8 cellular contexts compared by ENCODE assay signal in genomic region chr1:199243423-199244061, GRCh38.
A peak's percentile ranks its signal among the peaks of the same experiment; 100 is the strongest.
DNase-seq lines count a peak whose midpoint lies in the region; ATAC-seq and TF ChIP-seq lines count a peak whose summit lies in the region.

No MANE protein-coding gene starts in this region.

- peaks cover 19% of the 10 kb centered on the region for H3K4me1 Mint-ChIP-seq in activated CD4-positive, alpha-beta T cell treated with anti-CD3 and anti-CD28 coated beads, Interleukin-2, amount 10 ng/mL, durations not matched to agents 24 days and 14 days

- H3K27ac Mint-ChIP-seq in activated CD4-positive, alpha-beta T cell treated with anti-CD3 and anti-CD28 coated beads, Interleukin-2, amount 10 ng/mL, durations not matched to agents 24 days and 14 days = no peak overlapping the region

- H3K27me3 Mint-ChIP-seq in activated CD4-positive, alpha-beta T cell treated with anti-CD3 and anti-CD28 coated beads, Interleukin-2, amount 10 ng/mL, durations not matched to agents 24 days and 14 days = peaks cover 24% of the 10 kb centered on the region

- CTCF ChIA-PET in A673 (lab: Charles Lee) = interaction anchor here (1.1 kb wide), 1 partner anchor 473 kb away, joined by 3 read pairs; no protein-coding TSS in a partner anchor

- TF ChIP-seq CTCF in A673 (conservative IDR thresholded peaks at IDR 0.05; ENCODE audit: low read depth, low read length) = peak; percentile 73

- POLR2A ChIA-PET in A673 (lab: Charles Lee; ENCODE audit: low non-redundant PET) = interaction anchor here (0.6 kb wide), 1 partner anchor 348 kb away, joined by 4 read pairs; no protein-coding TSS in a partner anchor

- intact Hi-C loops in A673 (cut with micrococcal nuclease; ENCODE audit: unreplicated experiment) = loop anchor here (1.0 to 10.0 kb wide), 2 partner anchors 82 to 469 kb away; no protein-coding TSS in a partner anchor
- intact Hi-C loops in activated CD4-positive, alpha-beta T cell treated with anti-CD3 and anti-CD28 coated beads, Interleukin-2, amount 10 ng/mL, durations not matched to agents 24 days and 14 days (cut with micrococcal nuclease) = loop anchor here (1.0 to 5.0 kb wide), 4 partner anchors 71 to 473 kb away; no protein-coding TSS in a partner anchor

- no peaks in the 10 kb centered on the region for H3K9me3 ChIP-seq in A673 (ENCODE audit: low read depth, low read length, poor library complexity, severe bottlenecking)

- H3K4me1 ChIP-seq in A673 (ENCODE audit: insufficient read depth, low read length, poor library complexity, severe bottlenecking) = peaks cover 3% of the 10 kb centered on the region

- H3K36me3 ChIP-seq in A673 (ENCODE audit: insufficient read depth, low read length, poor library complexity, severe bottlenecking) = no peaks in the 10 kb centered on the region

- no peak overlapping the region for H3K4me3 ChIP-seq in A673 (ENCODE audit: low read depth, low read length, poor library complexity, severe bottlenecking)

- DNase-seq in A673 (ENCODE audit: low spot score) (peak; percentile 74), NCI-H2081 (lab: John Stamatoyannopoulos, UW) (peak; percentile 83 to 86), myocyte (ENCODE audit: low read depth) (peak; percentile 31), substantia nigra (lab: John Stamatoyannopoulos, UW) (peak in 47 of 49 donors; percentile 6 to 81 (median 55))
- DNase-seq in activated CD4-positive, alpha-beta T cell treated with anti-CD3 and anti-CD28 coated beads, Interleukin-2, amount 10 ng/mL, durations not matched to agents 24 days and 14 days = peak; percentile 93
- peak; percentile 33 for DNase-seq in effector CD4-positive, alpha-beta T cell

- H3K4me3 Mint-ChIP-seq in activated CD4-positive, alpha-beta T cell treated with anti-CD3 and anti-CD28 coated beads, Interleukin-2, amount 10 ng/mL, durations not matched to agents 24 days and 14 days = no peak overlapping the region

- peaks cover 13% of the 10 kb centered on the region for H3K9me3 Mint-ChIP-seq in activated CD4-positive, alpha-beta T cell treated with anti-CD3 and anti-CD28 coated beads, Interleukin-2, amount 10 ng/mL, durations not matched to agents 24 days and 14 days

- no peaks in the 10 kb centered on the region for H3K27me3 ChIP-seq in A673 (replicated peaks; ENCODE audit: insufficient read depth, low read depth, low read length, poor library complexity)

- ATAC-seq in GM18498 (IDR thresholded peaks at IDR 0.05; ENCODE audit: unreplicated experiment) (peak; percentile 100), HG02840 (IDR thresholded peaks at IDR 0.05; ENCODE audit: low FRiP score, unreplicated experiment) (peak; percentile 97)

- no TSS peak for BruUV-seq in A673 (replicated peaks; lab: Mats Ljungman, UMichigan)

- H3K36me3 Mint-ChIP-seq in activated CD4-positive, alpha-beta T cell treated with anti-CD3 and anti-CD28 coated beads, Interleukin-2, amount 10 ng/mL, durations not matched to agents 24 days and 14 days (ENCODE audit: low read depth) = peaks cover 6% of the 10 kb centered on the region

- H3K27ac ChIP-seq in A673 (ENCODE audit: low read depth, low read length, poor library complexity, severe bottlenecking) (peak overlapping the region; percentile 47), substantia nigra (ENCODE audit: low read depth, low read length, poor library complexity, severe bottlenecking) (peak overlapping the region; percentile 2)

Comparison
In these comparisons a context has a peak if more than half of its experiments do, and no peak if none do; other contexts are left out.
1. DNase-seq: peak in every context shown above with its lines; median percentile 93 in activated CD4-positive, alpha-beta T cell treated with anti-CD3 and anti-CD28 coated beads, Interleukin-2, amount 10 ng/mL, durations not matched to agents 24 days and 14 days; 84 in NCI-H2081; 74 in A673; 55 in substantia nigra; 33 in effector CD4-positive, alpha-beta T cell; 31 in myocyte.